ENCODE assay signal across 8 cellular contexts in the genomic region with DNA sequence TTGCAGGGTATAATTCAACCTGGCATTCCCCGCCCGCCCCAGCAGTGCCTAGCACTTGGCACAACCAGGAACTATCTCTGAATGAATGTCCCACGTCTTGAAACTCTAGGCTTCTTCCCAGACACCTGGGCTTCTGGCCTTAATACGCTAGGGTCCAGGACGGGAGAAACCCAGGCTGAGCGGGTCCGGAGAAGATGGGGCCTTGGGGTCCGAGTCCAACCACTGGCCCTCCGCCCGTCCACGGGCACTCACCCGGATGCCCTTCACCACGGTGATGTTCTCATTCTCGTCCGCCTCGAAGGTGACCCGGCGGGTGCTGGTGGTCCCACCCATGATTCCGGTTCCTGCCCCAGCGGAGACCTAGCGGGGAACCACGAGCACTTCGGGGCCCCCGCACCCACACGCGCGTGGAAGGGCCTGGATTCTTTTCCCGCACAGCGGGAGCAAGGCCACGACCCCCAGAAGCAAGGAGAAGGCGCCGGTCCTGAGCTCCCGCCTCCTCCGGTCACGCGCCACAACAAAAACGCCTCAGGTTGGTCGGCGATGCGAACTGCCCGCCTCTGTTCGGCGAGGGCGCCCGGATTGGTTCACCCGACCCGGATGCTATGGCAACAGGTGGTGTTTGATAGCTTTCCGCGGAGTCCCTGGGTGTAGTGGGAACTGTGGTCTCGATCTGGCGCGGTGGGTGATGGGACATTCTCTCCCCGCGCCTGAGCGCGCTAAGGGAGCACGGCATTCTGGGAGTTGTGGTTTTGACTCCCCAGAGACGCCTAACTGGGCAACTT. TPM values are rescaled to one million over a fixed set of nuclear protein-coding genes. Genes with fewer than 3 reads are reported as not detected.
DNase-seq lines count a peak whose midpoint lies in the region; ATAC-seq and TF ChIP-seq lines count a peak whose summit lies in the region.

Gene CHCHD3, minus strand, starts transcription at position 486 of the 785 bp plus-strand sequence. Its CDS starts 153 bp downstream, at position 333.

- POLR2A ChIA-PET in activated CD8-positive, alpha-beta memory T cell treated with anti-CD3 and anti-CD28 coated beads for 36 hours (lab: Charles Lee), result interaction anchor here (0.9 kb wide), 1 partner anchor 53 kb away, joined by 3 read pairs; no protein-coding TSS in a partner anchor

- 0% methylated on average over 53 to 58 of the region's 58 CpGs for WGBS in lung, 2 donors

- H3K4me3 ChIP-seq in lung, result peak within 1 kb of the TSS; percentile 92

- H3K27me3 ChIP-seq in lung (ENCODE audit: control insufficient read depth, insufficient read depth), result no peaks in the 10 kb centered on the region

- peaks cover 0 to 17% of the 10 kb centered on the region in 2 donors for H3K4me1 ChIP-seq in lung (ENCODE audit: control insufficient read depth in 2 of 2, insufficient read depth in 2 of 2, low read length in 2 of 2)

- peaks cover 0 to 1% of the 10 kb centered on the region in 2 donors for H3K36me3 ChIP-seq in lung (ENCODE audit: control insufficient read depth in 2 of 2, insufficient read depth in 2 of 2, low read length in 2 of 2)

- no peaks in the 10 kb centered on the region for H3K9me3 ChIP-seq in lung (ENCODE audit: control insufficient read depth in 2 of 2, insufficient read depth in 1 of 2, low read length in 1 of 2)

- H3K27ac ChIP-seq in lung (ENCODE audit: low read depth in 1 of 2, low read length in 1 of 2), result peak within 1 kb of the TSS; percentile 85 to 93

- peak; percentile 100 for ATAC-seq in lung (ENCODE audit: insufficient read depth, low FRiP score)

- CTCF ChIA-PET in activated CD8-positive, alpha-beta memory T cell treated with anti-CD3 and anti-CD28 coated beads for 36 hours (lab: Charles Lee), result interaction anchor here (0.6 kb wide), 1 partner anchor 302 kb away, joined by 6 read pairs; no protein-coding TSS in a partner anchor

- TF ChIP-seq CTCF in GM20000 (IDR thresholded peaks at IDR 0.05; ENCODE audit: extremely low read depth, missing control alignments) (no peak), lung (IDR thresholded peaks at IDR 0.05; ENCODE audit: control extremely low read depth, extremely low read depth) (no peak)

- DNase-seq in CMK (ENCODE audit: low read depth) (peak; percentile 85), GM20000 (ENCODE audit: low spot score) (peak; percentile 92), HT-29 (ENCODE audit: low spot score) (peak; percentile 99), NOMO-1 (lab: John Stamatoyannopoulos, UW; ENCODE audit: unreplicated experiment in 2 of 2) (peak; percentile 82 to 87), lung (ENCODE audit: low spot score) (peak; percentile 99)
- peak; percentile 93 for DNase-seq in effector CD8-positive, alpha-beta T cell (lab: John Stamatoyannopoulos, UW)
- peak; percentile 85 to 92 (median 92) for DNase-seq in stimulated activated CD4-positive, alpha-beta T cell treated with anti-CD3 and anti-CD28 coated beads, TNF-alpha, amount 100 ng/mL, for 4 hours (ENCODE audit: low read depth in 3 of 3)

RNA-seq across cellular contexts. Expression of gene CHCHD3, which starts in this region (rescaled TPM):
- total RNA-seq in HT-29 (2014; rRNA removed; shearing (Covaris generic)), result 130 and 151 TPM in 2 replicates
- 10 to 100 TPM; 85.2 to 87.1 TPM for total RNA-seq in activated CD8-positive, alpha-beta memory T cell treated with anti-CD3 and anti-CD28 coated beads for 36 hours
- 10 to 100 TPM; 52.1 to 78.0 TPM for total RNA-seq in lung
- polyA plus RNA-seq in lung, result 10 to 100 TPM; 20.1 to 41.7 TPM

Comparison
In these comparisons a context has a peak if more than half of its experiments do, and no peak if none do; other contexts are left out.
1. Peak in every context shown above with its lines: DNase-seq, ATAC-seq, H3K4me3 ChIP-seq and H3K27ac ChIP-seq.